8 cellular contexts compared by ENCODE assay signal in genomic region chr5:133968057-133968993, GRCh38. TPM values are rescaled to one million over a fixed set of nuclear protein-coding genes. Genes with fewer than 3 reads are reported as not detected.
DNase-seq lines count a peak whose midpoint lies in the region; ATAC-seq and TF ChIP-seq lines count a peak whose summit lies in the region.

C5orf15 (minus strand) TSS chr5:133968625; CDS start chr5:133968584, 41 bp downstream.

- intact Hi-C loops in activated CD4-positive, alpha-beta T cell treated with anti-CD3 and anti-CD28 coated beads, Interleukin-2, amount 10 ng/mL, durations not matched to agents 24 days and 14 days (cut with micrococcal nuclease): loop anchor here (1.0 kb wide), 2 partner anchors 36 to 258 kb away; partner anchors contain the start of genes PPP2CA and VDAC1

- H3K9ac ChIP-seq in BLaER1: peak within 1 kb of the TSS; percentile 88

- H3K4me1 ChIP-seq in BLaER1: peaks cover 52% of the 10 kb centered on the region

- peak; percentile 94 for ATAC-seq in GM19324 (IDR thresholded peaks at IDR 0.05; ENCODE audit: low FRiP score, unreplicated experiment)
- ATAC-seq in HG03469 (IDR thresholded peaks at IDR 0.05; ENCODE audit: unreplicated experiment): peak; percentile 90

- peak within 1 kb of the TSS; percentile 98 for H3K4me3 Mint-ChIP-seq in activated CD4-positive, alpha-beta T cell treated with anti-CD3 and anti-CD28 coated beads, Interleukin-2, amount 10 ng/mL, durations not matched to agents 24 days and 14 days

- H3K27ac ChIP-seq in BLaER1 (peak within 1 kb of the TSS; percentile 84), coronary artery (peak within 1 kb of the TSS; percentile 85 to 99), layer of hippocampus (ENCODE audit: low read depth, low read length) (peak within 1 kb of the TSS; percentile 92)

- H3K4me1 Mint-ChIP-seq in activated CD4-positive, alpha-beta T cell treated with anti-CD3 and anti-CD28 coated beads, Interleukin-2, amount 10 ng/mL, durations not matched to agents 24 days and 14 days: peaks cover 42% of the 10 kb centered on the region

- no peaks in the 10 kb centered on the region for H3K9me3 Mint-ChIP-seq in activated CD4-positive, alpha-beta T cell treated with anti-CD3 and anti-CD28 coated beads, Interleukin-2, amount 10 ng/mL, durations not matched to agents 24 days and 14 days

- H3K4me2 ChIP-seq in BLaER1: peak within 1 kb of the TSS; percentile 97

- peaks cover 51% of the 10 kb centered on the region for H4K20me1 ChIP-seq in BLaER1

- H3K4me3 ChIP-seq in BLaER1 (peak within 1 kb of the TSS; percentile 78), coronary artery (peak within 1 kb of the TSS; percentile 93)

- DNase-seq in NCI-H526 treated with DMSO at 0.1 percent for 48 hours (lab: John Stamatoyannopoulos, UW) (peak; percentile 79), coronary artery (ENCODE audit: low spot score) (peak; percentile 98)
- DNase-seq in activated CD4-positive, alpha-beta T cell treated with anti-CD3 and anti-CD28 coated beads, Interleukin-2, amount 10 ng/mL, durations not matched to agents 24 days and 14 days: peak; percentile 98
- peak; percentile 72 to 82 for DNase-seq in stimulated activated CD4-positive, alpha-beta T cell treated with anti-CD3 and anti-CD28 coated beads, Interleukin-1b, Interleukin-23, amount 100 ng/mL, for 4 hours (ENCODE audit: low read depth in 2 of 2)

- H3K27ac Mint-ChIP-seq in activated CD4-positive, alpha-beta T cell treated with anti-CD3 and anti-CD28 coated beads, Interleukin-2, amount 10 ng/mL, durations not matched to agents 24 days and 14 days: peak within 1 kb of the TSS; percentile 95

- H3K36me3 ChIP-seq in BLaER1: peaks cover 34% of the 10 kb centered on the region

- peaks cover 46% of the 10 kb centered on the region for H3K36me3 Mint-ChIP-seq in activated CD4-positive, alpha-beta T cell treated with anti-CD3 and anti-CD28 coated beads, Interleukin-2, amount 10 ng/mL, durations not matched to agents 24 days and 14 days (ENCODE audit: low read depth)

- no peaks in the 10 kb centered on the region for H3K27me3 ChIP-seq in BLaER1
- no peaks in the 10 kb centered on the region for H3K27me3 ChIP-seq in layer of hippocampus (ENCODE audit: control insufficient read depth, insufficient read depth, low read length)

- H3K9me3 ChIP-seq in BLaER1: 0 out of 2 replicates have a peak, but pooled peaks cover 8% of the 10 kb centered on the region

- no peaks in the 10 kb centered on the region for H3K27me3 Mint-ChIP-seq in activated CD4-positive, alpha-beta T cell treated with anti-CD3 and anti-CD28 coated beads, Interleukin-2, amount 10 ng/mL, durations not matched to agents 24 days and 14 days

- TF ChIP-seq CTCF in coronary artery (IDR thresholded peaks at IDR 0.05): no peak

RNA-seq across cellular contexts. Expression of gene C5orf15, which starts in this region (rescaled TPM):
- 41.4 and 45.0 TPM in 2 replicates for total RNA-seq in activated CD4-positive, alpha-beta T cell treated with anti-CD3 and anti-CD28 coated beads, Interleukin-2, amount 10 ng/mL, durations not matched to agents 24 days and 14 days

Comparison
In these comparisons a context has a peak if more than half of its experiments do, and no peak if none do; other contexts are left out.
1. Peak in every context shown above with its lines: DNase-seq, ATAC-seq, H3K4me3 ChIP-seq and H3K27ac ChIP-seq.